Comparison of ENCODE assay signal across 8 cellular contexts in genomic region chr3:11600501-11601282, GRCh38. TPM values are rescaled to one million over a fixed set of nuclear protein-coding genes. Genes with fewer than 3 reads are reported as not detected.
A peak's percentile ranks its signal among the peaks of the same experiment; 100 is the strongest.
DNase-seq lines count a peak whose midpoint lies in the region; ATAC-seq, FAIRE-seq and TF ChIP-seq lines count a peak whose summit lies in the region.

No MANE protein-coding gene starts in this region.

- ATAC-seq in GM12878 (no peak), HG02840 (IDR thresholded peaks at IDR 0.05; ENCODE audit: low FRiP score, unreplicated experiment) (no peak), GM21515 (IDR thresholded peaks at IDR 0.05; ENCODE audit: unreplicated experiment) (no peak)

- DNase-seq in HS-27A (ENCODE audit: low read depth) (peak; percentile 96), GM12878 (ENCODE audit: low read depth, low spot score) (no peak), iPS DF 4.7 (ENCODE audit: extremely low read depth, low spot score) (peak; percentile 76), SHP77 treated with DMSO at 0.1 percent for 48 hours (lab: John Stamatoyannopoulos, UW) (no peak), medulla oblongata (ENCODE audit: extremely low spot score) (no peak)

- peak overlapping the region; percentile 16; the same call in 1 of the 2 replicates for H3K4me3 ChIP-seq in GM12878
- H3K4me3 ChIP-seq in skeletal muscle satellite cell (ENCODE audit: low read length): peak overlapping the region; percentile 16

- H3K9me3 ChIP-seq in GM12878 (replicated peaks; ENCODE audit: control insufficient read depth, insufficient read depth, low read length): peaks cover 10% of the 10 kb centered on the region
- no peaks in the 10 kb centered on the region for H3K9me3 ChIP-seq in skeletal muscle satellite cell (replicated peaks; ENCODE audit: low read length)

- TF ChIP-seq CTCF in GM12878 (IDR thresholded peaks at IDR 0.05 in 2 of 3, conservative IDR thresholded peaks at IDR 0.05 in 1 of 3; ENCODE audit: control insufficient read depth in 2 of 3, extremely low read depth in 1 of 3, insufficient read depth in 1 of 3, low read depth in 3 of 3, low read length in 3 of 3): no peak

- POLR2A ChIA-PET in GM12878 (lab: Charles Lee): interaction anchor here (0.6 to 1.6 kb wide), 4 partner anchors 10 to 38 kb away, joined by 3 to 9 read pairs (median 3); no protein-coding TSS in a partner anchor

- H3K79me2 ChIP-seq in GM12878 (ENCODE audit: control insufficient read depth, insufficient read depth, low read length): peaks cover 60% of the 10 kb centered on the region

- SMC1A ChIA-PET in GM12878 (lab: Charles Lee; ENCODE audit: uncharacterized antibody, unreplicated experiment): interaction anchor here (0.9 to 5.0 kb wide), 3 partner anchors 7 to 43 kb away, joined by 3 to 35 read pairs (median 5); partner anchors contain the start of gene VGLL4

- TF ChIP-seq RAD21 in GM12878 (IDR thresholded peaks at IDR 0.05; ENCODE audit: insufficient read depth, low read depth, low read length): no peak

- no peak for TF ChIP-seq EP300 in GM12878 (IDR thresholded peaks at IDR 0.05; ENCODE audit: borderline replicate concordance in 1 of 2, control insufficient read depth in 1 of 2, low read depth in 2 of 2, low read length in 2 of 2)

- H2AFZ ChIP-seq in GM12878 (ENCODE audit: control insufficient read depth, low read depth, low read length): no peak overlapping the region

- H3K9ac ChIP-seq in GM12878 (ENCODE audit: control insufficient read depth, insufficient read depth, low read length): no peak overlapping the region
- peak overlapping the region; percentile 79 for H3K9ac ChIP-seq in skeletal muscle satellite cell (ENCODE audit: low read depth, low read length)

- H3K4me2 ChIP-seq in GM12878 (ENCODE audit: control insufficient read depth, insufficient read depth) (peak overlapping the region; percentile 51; the same call in 1 of the 2 replicates), skeletal muscle satellite cell (ENCODE audit: low read length) (peak overlapping the region; percentile 67)

- no peaks in the 10 kb centered on the region for H3K27me3 ChIP-seq in GM12878 (replicated peaks in 1 of 2; ENCODE audit: control insufficient read depth in 2 of 2, insufficient read depth in 2 of 2, low read length in 1 of 2)
- H3K27me3 ChIP-seq in skeletal muscle satellite cell (ENCODE audit: control insufficient read depth, insufficient read depth, low read length): no peaks in the 10 kb centered on the region

- BruUV-seq in GM12878 (replicated peaks; lab: Mats Ljungman, UMichigan): no TSS peak

- TF ChIP-seq POLR2A in GM12878 (IDR thresholded peaks at IDR 0.05; ENCODE audit: low read depth, low read length): no peak

- H3K27ac ChIP-seq in GM12878 (ENCODE audit: control insufficient read depth, insufficient read depth): peak overlapping the region; percentile 56

- CTCF ChIA-PET in GM12878 (lab: Yijun Ruan, JAX): interaction anchor here (0.6 to 1.6 kb wide), 6 partner anchors 11 to 43 kb away, joined by 3 to 5 read pairs (median 3); partner anchors contain the start of gene VGLL4

- no peaks in the 10 kb centered on the region for H4K20me1 ChIP-seq in GM12878 (ENCODE audit: control insufficient read depth, insufficient read depth)

- whole genome bisulfite sequencing in GM12878 (ENCODE audit: insufficient coverage, insufficient replicate concordance, low lambda C conversion rate, missing lambda C conversion rate): 89% methylated on average over 17 of the region's 18 CpGs

- RAD21 ChIA-PET in GM12878 (lab: Charles Lee; ENCODE audit: unreplicated experiment): interaction anchor here (1.0 to 2.3 kb wide), 4 partner anchors 19 to 221 kb away, joined by 3 to 10 read pairs (median 6); partner anchors contain the start of gene VGLL4

- FAIRE-seq in GM12878 (lab: Jason Lieb, UNC): no peak

- intact Hi-C loops in GM12878 (cut with micrococcal nuclease; ENCODE audit: unreplicated experiment): loop anchor here (5.0 kb wide), 1 partner anchor 42 kb away; the partner anchor contains the start of gene VGLL4

- H3K36me3 ChIP-seq in GM12878 (ENCODE audit: control insufficient read depth in 2 of 2, insufficient read depth in 2 of 2, low read length in 1 of 2): peaks cover 1 to 23% of the 10 kb centered on the region in 2 experiments
- H3K36me3 ChIP-seq in skeletal muscle satellite cell (ENCODE audit: insufficient read depth, low read length): peaks cover 21% of the 10 kb centered on the region

- in situ Hi-C loops in GM12878 (cut with MboI): no loop called here

- peaks cover 14% of the 10 kb centered on the region for H3K4me1 ChIP-seq in GM12878 (ENCODE audit: control insufficient read depth, insufficient read depth, low read length)
- peaks cover 55% of the 10 kb centered on the region for H3K4me1 ChIP-seq in skeletal muscle satellite cell (ENCODE audit: control insufficient read depth, insufficient read depth, low read length)

TF ChIP-seq in GM12878, 131 proteins besides CTCF, POLR2A, EP300 and RAD21:
- TF ChIP-seq CREB1 (IDR thresholded peaks at IDR 0.05; ENCODE audit: low read depth) (no peak), KDM1A (IDR thresholded peaks at IDR 0.05; ENCODE audit: borderline replicate concordance) (no peak), E4F1 (IDR thresholded peaks at IDR 0.05; ENCODE audit: borderline replicate concordance, partially characterized antibody) (no peak), SREBF1 (IDR thresholded peaks at IDR 0.05; ENCODE audit: low read length) (no peak), CREM (IDR thresholded peaks at IDR 0.05; ENCODE audit: low read depth) (no peak), KAT2A (conservative IDR thresholded peaks at IDR 0.05; ENCODE audit: control insufficient read depth, low read depth, low read length) (no peak)
TF ChIP-seq in GM12878: peak in this region for 0.

RNA-seq across cellular contexts. Expression of gene VGLL4, which starts 43.0 kb away (rescaled TPM):
- 116 and 126 TPM in 2 replicates for total RNA-seq in GM12878 (2013; cell fraction: nucleolus; rRNA removed)
- 16.3 and 18.1 TPM in 2 replicates for total RNA-seq in GM12878 (2014; rRNA removed)
- 15.2 and 15.7 TPM in 2 replicates for total RNA-seq in GM12878 (2014; rRNA removed; fragmentation: Illumina TruSeq; extraction: Trizol)
- total RNA-seq in GM12878 (2021): 20.7 and 23.2 TPM in 2 replicates
- polyA plus RNA-seq in GM12878 (2011; ENCODE audit: low read depth): 12.6 TPM
- polyA plus RNA-seq in GM12878 (2011; rRNA removed): 32.9 and 38.1 TPM in 2 replicates
- 39.9 and 41.8 TPM in 2 replicates for polyA plus RNA-seq in GM12878 (2011; cell fraction: cytosol; rRNA removed)
- 43.3 and 49.4 TPM in 2 replicates for polyA plus RNA-seq in GM12878 (2011; cell fraction: nucleus; rRNA removed)
- 17.9 and 37.0 TPM in 2 replicates for polyA plus RNA-seq in GM12878 (2012)
- polyA plus RNA-seq in GM12878 (2014; fragmentation: Illumina TruSeq; extraction: Trizol): 10.6 and 16.0 TPM in 2 replicates
- polyA plus RNA-seq in GM12878 (2014; fragmentation: Nextera tagmentation; extraction: Ambion mirVana): 1 to 10 TPM in 1 of 2 experiments, under 1 TPM in 1; 0.44 to 1.5 TPM
- 25.5 and 28.7 TPM in 2 replicates for polyA plus RNA-seq in GM12878 (2014; rRNA removed)
- 10 to 100 TPM; 14.9 to 20.6 TPM for polyA plus RNA-seq in GM12878 (2016; fragmentation: Nextera tagmentation; extraction: Ambion mirVana)
- polyA minus RNA-seq in GM12878 (2011; rRNA and poly(A)+ RNA removed): 24.9 and 62.5 TPM in 2 replicates
- 16.3 and 16.6 TPM in 2 replicates for polyA minus RNA-seq in GM12878 (2011; cell fraction: cytosol; rRNA and poly(A)+ RNA removed)
- polyA minus RNA-seq in GM12878 (2011; cell fraction: nucleus; rRNA and poly(A)+ RNA removed): 33.7 and 57.3 TPM in 2 replicates
- 31.9 and 32.8 TPM in 2 replicates for total RNA-seq in skeletal muscle satellite cell (2012; rRNA removed)

Comparison
In these comparisons a context has a peak if more than half of its experiments do, and no peak if none do; other contexts are left out.
1. DNase-seq: peak in HS-27A (single experiment) and iPS DF 4.7 (single experiment); none in GM12878 (single experiment), SHP77 treated with DMSO at 0.1 percent for 48 hours (single experiment) and medulla oblongata (single experiment).